In the genomic region with DNA sequence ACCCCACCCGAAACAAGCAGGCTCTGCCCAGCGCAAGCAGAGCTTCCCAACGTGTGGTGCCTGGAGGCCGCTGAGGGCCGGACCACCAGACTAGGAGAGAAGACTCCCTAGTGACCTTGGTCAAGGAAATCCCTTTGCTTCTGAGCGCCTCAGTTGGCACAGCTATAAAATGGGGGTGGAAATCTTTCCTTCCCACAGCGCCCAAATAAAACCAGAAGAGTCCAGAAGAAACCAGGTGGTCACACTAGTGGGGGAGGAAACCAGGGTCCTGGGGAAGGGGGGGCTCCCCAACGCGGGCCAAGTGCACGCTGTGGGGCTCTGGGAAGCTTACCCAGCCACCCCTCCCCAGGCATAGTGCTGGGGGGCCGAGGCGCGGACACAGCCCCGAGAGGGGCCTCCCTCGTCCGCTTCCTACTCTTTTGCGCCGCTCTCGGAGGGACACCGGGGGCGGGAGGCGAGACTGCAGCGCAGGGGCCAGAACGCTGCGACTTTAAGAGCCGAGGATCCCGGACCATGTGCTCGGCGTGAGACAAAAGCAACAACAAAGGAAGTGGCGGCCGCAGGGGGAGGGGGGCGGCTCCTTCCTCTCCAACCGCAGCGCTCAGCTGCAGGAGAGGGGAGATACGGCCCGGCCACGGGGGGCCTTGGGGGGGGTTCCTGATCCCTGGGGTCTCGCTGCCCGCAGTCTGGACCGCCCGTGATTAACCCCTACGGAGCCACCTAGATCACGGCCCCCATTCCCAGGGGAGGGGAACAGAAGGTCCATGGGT, we compare ENCODE assay signal across 1 cellular context.
TF ChIP-seq lines count a peak whose summit lies in the region.

No MANE protein-coding gene starts in this region.

TF ChIP-seq in K562, 482 proteins besides CTCF, POLR2A, EP300 and RAD21 (continued from another document and continues in another):
- TF ChIP-seq KDM4B (IDR thresholded peaks at IDR 0.05; ENCODE audit: borderline replicate concordance in 2 of 2, low read depth in 1 of 2), result no peak
- no peak for TF ChIP-seq TAF15 (IDR thresholded peaks at IDR 0.05; ENCODE audit: low read depth, low read length)
- TF ChIP-seq DMBX1 (CRISPR knock-in tag; IDR thresholded peaks at IDR 0.05; ENCODE audit: borderline replicate concordance), result no peak; the same call in 1 of the 2 replicates
- TF ChIP-seq, protein P1, sequence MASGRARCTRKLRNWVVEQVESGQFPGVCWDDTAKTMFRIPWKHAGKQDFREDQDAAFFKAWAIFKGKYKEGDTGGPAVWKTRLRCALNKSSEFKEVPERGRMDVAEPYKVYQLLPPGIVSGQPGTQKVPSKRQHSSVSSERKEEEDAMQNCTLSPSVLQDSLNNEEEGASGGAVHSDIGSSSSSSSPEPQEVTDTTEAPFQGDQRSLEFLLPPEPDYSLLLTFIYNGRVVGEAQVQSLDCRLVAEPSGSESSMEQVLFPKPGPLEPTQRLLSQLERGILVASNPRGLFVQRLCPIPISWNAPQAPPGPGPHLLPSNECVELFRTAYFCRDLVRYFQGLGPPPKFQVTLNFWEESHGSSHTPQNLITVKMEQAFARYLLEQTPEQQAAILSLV (tag; IDR thresholded peaks at IDR 0.05), result no peak
- TF ChIP-seq TRIM24 (IDR thresholded peaks at IDR 0.05), result no peak
- TF ChIP-seq SMARCA4 (IDR thresholded peaks at IDR 0.05), result no peak
- TF ChIP-seq GATA2 (CRISPR knock-in tag; IDR thresholded peaks at IDR 0.05), result no peak
- no peak for TF ChIP-seq NR4A1 (CRISPR knock-in tag; IDR thresholded peaks at IDR 0.05)
- TF ChIP-seq NR4A1 (tag; IDR thresholded peaks at IDR 0.05), result no peak
- TF ChIP-seq GABPB1 (CRISPR knock-in tag; IDR thresholded peaks at IDR 0.05), result no peak
- no peak for TF ChIP-seq ZNF165 (CRISPR knock-in tag; IDR thresholded peaks at IDR 0.05; ENCODE audit: borderline replicate concordance)
- no peak for TF ChIP-seq ZNF586 (CRISPR knock-in tag; conservative IDR thresholded peaks at IDR 0.05)
- TF ChIP-seq ZNF639 (CRISPR knock-in tag; conservative IDR thresholded peaks at IDR 0.05 in 1 of 2, IDR thresholded peaks at IDR 0.05 in 1 of 2), result no peak
- no peak for TF ChIP-seq ZFP1 (CRISPR knock-in tag; IDR thresholded peaks at IDR 0.05)
- TF ChIP-seq MED1 (CRISPR knock-in tag; IDR thresholded peaks at IDR 0.05; ENCODE audit: borderline replicate concordance), result no peak
- TF ChIP-seq CSDE1 (IDR thresholded peaks at IDR 0.05), result no peak
- TF ChIP-seq ZNF668 (CRISPR knock-in tag; IDR thresholded peaks at IDR 0.05), result no peak
- TF ChIP-seq PREB (CRISPR knock-in tag; IDR thresholded peaks at IDR 0.05), result no peak
- TF ChIP-seq, protein P2, sequence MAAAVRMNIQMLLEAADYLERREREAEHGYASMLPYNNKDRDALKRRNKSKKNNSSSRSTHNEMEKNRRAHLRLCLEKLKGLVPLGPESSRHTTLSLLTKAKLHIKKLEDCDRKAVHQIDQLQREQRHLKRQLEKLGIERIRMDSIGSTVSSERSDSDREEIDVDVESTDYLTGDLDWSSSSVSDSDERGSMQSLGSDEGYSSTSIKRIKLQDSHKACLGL (CRISPR knock-in tag; IDR thresholded peaks at IDR 0.05; ENCODE audit: borderline replicate concordance, poor library complexity, severe bottlenecking), result no peak
- no peak; the same call in 1 of the 2 replicates for TF ChIP-seq TOE1 (IDR thresholded peaks at IDR 0.05; ENCODE audit: borderline replicate concordance)
- no peak for TF ChIP-seq TOE1 (CRISPR knock-in tag; IDR thresholded peaks at IDR 0.05; ENCODE audit: borderline replicate concordance, low read depth)
- TF ChIP-seq, protein P3, sequence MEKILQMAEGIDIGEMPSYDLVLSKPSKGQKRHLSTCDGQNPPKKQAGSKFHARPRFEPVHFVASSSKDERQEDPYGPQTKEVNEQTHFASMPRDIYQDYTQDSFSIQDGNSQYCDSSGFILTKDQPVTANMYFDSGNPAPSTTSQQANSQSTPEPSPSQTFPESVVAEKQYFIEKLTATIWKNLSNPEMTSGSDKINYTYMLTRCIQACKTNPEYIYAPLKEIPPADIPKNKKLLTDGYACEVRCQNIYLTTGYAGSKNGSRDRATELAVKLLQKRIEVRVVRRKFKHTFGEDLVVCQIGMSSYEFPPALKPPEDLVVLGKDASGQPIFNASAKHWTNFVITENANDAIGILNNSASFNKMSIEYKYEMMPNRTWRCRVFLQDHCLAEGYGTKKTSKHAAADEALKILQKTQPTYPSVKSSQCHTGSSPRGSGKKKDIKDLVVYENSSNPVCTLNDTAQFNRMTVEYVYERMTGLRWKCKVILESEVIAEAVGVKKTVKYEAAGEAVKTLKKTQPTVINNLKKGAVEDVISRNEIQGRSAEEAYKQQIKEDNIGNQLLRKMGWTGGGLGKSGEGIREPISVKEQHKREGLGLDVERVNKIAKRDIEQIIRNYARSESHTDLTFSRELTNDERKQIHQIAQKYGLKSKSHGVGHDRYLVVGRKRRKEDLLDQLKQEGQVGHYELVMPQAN (IDR thresholded peaks at IDR 0.05; ENCODE audit: borderline replicate concordance), result peak; percentile 90
- no peak for TF ChIP-seq ZNF696 (CRISPR knock-in tag; conservative IDR thresholded peaks at IDR 0.05)
- TF ChIP-seq TCF7L2 (IDR thresholded peaks at IDR 0.05; ENCODE audit: low read depth, low read length), result no peak
- TF ChIP-seq TRIM25 (IDR thresholded peaks at IDR 0.05; ENCODE audit: borderline replicate concordance), result no peak
- TF ChIP-seq ZNF444 (CRISPR knock-in tag; IDR thresholded peaks at IDR 0.05), result no peak
- no peak for TF ChIP-seq NBN (IDR thresholded peaks at IDR 0.05; ENCODE audit: low read depth)
- TF ChIP-seq, protein P4, sequence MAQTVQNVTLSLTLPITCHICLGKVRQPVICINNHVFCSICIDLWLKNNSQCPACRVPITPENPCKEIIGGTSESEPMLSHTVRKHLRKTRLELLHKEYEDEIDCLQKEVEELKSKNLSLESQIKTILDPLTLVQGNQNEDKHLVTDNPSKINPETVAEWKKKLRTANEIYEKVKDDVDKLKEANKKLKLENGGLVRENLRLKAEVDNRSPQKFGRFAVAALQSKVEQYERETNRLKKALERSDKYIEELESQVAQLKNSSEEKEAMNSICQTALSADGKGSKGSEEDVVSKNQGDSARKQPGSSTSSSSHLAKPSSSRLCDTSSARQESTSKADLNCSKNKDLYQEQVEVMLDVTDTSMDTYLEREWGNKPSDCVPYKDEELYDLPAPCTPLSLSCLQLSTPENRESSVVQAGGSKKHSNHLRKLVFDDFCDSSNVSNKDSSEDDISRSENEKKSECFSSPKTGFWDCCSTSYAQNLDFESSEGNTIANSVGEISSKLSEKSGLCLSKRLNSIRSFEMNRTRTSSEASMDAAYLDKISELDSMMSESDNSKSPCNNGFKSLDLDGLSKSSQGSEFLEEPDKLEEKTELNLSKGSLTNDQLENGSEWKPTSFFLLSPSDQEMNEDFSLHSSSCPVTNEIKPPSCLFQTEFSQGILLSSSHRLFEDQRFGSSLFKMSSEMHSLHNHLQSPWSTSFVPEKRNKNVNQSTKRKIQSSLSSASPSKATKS (CRISPR knock-in tag; IDR thresholded peaks at IDR 0.05), result no peak
- no peak for TF ChIP-seq ATF1 (CRISPR knock-in tag; IDR thresholded peaks at IDR 0.05)
- TF ChIP-seq ATF1 (tag; IDR thresholded peaks at IDR 0.05), result no peak
- 0 out of 2 replicates have a peak, but pooled peaks have one; percentile 26 for TF ChIP-seq SMAD4 (CRISPR knock-in tag; conservative IDR thresholded peaks at IDR 0.05)
- no peak; the same call in 1 of the 2 replicates for TF ChIP-seq CBX1 (IDR thresholded peaks at IDR 0.05; ENCODE audit: low read depth)
- TF ChIP-seq ETV6 (IDR thresholded peaks at IDR 0.05; ENCODE audit: borderline replicate concordance in 1 of 2, low read depth in 2 of 2, low read length in 1 of 2), result no peak
- TF ChIP-seq ETV6 (CRISPR knock-in tag; IDR thresholded peaks at IDR 0.05; ENCODE audit: borderline replicate concordance), result no peak
- TF ChIP-seq BCLAF1 (IDR thresholded peaks at IDR 0.05; ENCODE audit: borderline replicate concordance in 1 of 2, control insufficient read depth in 1 of 2, low read depth in 2 of 2, low read length in 1 of 2), result no peak
- no peak for TF ChIP-seq STAT5B (CRISPR knock-in tag; IDR thresholded peaks at IDR 0.05)
- TF ChIP-seq DNMT1 (IDR thresholded peaks at IDR 0.05), result no peak
- TF ChIP-seq, protein P5, sequence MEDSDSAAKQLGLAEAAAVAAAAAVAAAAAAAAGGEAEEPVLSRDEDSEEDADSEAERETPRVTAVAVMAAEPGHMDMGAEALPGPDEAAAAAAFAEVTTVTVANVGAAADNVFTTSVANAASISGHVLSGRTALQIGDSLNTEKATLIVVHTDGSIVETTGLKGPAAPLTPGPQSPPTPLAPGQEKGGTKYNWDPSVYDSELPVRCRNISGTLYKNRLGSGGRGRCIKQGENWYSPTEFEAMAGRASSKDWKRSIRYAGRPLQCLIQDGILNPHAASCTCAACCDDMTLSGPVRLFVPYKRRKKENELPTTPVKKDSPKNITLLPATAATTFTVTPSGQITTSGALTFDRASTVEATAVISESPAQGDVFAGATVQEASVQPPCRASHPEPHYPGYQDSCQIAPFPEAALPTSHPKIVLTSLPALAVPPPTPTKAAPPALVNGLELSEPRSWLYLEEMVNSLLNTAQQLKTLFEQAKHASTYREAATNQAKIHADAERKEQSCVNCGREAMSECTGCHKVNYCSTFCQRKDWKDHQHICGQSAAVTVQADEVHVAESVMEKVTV (CRISPR knock-in tag; IDR thresholded peaks at IDR 0.05), result no peak
- TF ChIP-seq ZNF592 (IDR thresholded peaks at IDR 0.05), result no peak; the same call in 1 of the 2 replicates
- no peak for TF ChIP-seq ELF4 (CRISPR knock-in tag; IDR thresholded peaks at IDR 0.05)
